Comparison of ENCODE assay signal across 8 cellular contexts in genomic region chr14:70809238-70810214, GRCh38. TPM values are rescaled to one million over a fixed set of nuclear protein-coding genes. Genes with fewer than 3 reads are reported as not detected.
A peak's percentile ranks its signal among the peaks of the same experiment; 100 is the strongest.
DNase-seq lines count a peak whose midpoint lies in the region; TF ChIP-seq lines count a peak whose summit lies in the region.

TSS of gene MAP3K9 (minus strand) at chr14:70809513. CDS start at chr14:70809171, 342 bp downstream.

- peaks cover 8% of the 10 kb centered on the region for H3K79me2 ChIP-seq in trophoblast cell (ENCODE audit: control insufficient read depth, insufficient read depth, low read length, poor library complexity)

- H3K4me2 ChIP-seq in trophoblast cell (ENCODE audit: low read length) = peak within 1 kb of the TSS; percentile 86

- peaks cover 5% of the 10 kb centered on the region; the same call in 1 of the 2 replicates for H3K4me1 Mint-ChIP-seq in HFFc6 (ENCODE audit: low read depth)
- H3K4me1 Mint-ChIP-seq in activated naive CD4-positive, alpha-beta T cell treated with anti-CD3 and anti-CD28 coated beads, Interleukin-2, amount 50 U/mL, for 24 hours = peaks cover 10% of the 10 kb centered on the region
- H3K4me1 Mint-ChIP-seq in type B pancreatic cell (ENCODE audit: unreplicated experiment) = peaks cover 12% of the 10 kb centered on the region

- H3K9me3 Mint-ChIP-seq in HFFc6 = no peaks in the 10 kb centered on the region
- H3K9me3 Mint-ChIP-seq in activated naive CD4-positive, alpha-beta T cell treated with anti-CD3 and anti-CD28 coated beads, Interleukin-2, amount 50 U/mL, for 24 hours = no peaks in the 10 kb centered on the region
- no peaks in the 10 kb centered on the region for H3K9me3 Mint-ChIP-seq in type B pancreatic cell

- peaks cover 8 to 15% of the 10 kb centered on the region in 2 experiments for H3K4me1 ChIP-seq in trophoblast cell (ENCODE audit: control insufficient read depth in 1 of 2, insufficient read depth in 2 of 2, low read length in 2 of 2)

- H3K4me3 ChIP-seq in GM08714 (ENCODE audit: low read length) (peak within 1 kb of the TSS; percentile 91), trophoblast cell (ENCODE audit: low read depth, low read length) (peak within 1 kb of the TSS; percentile 97)

- peak within 1 kb of the TSS; percentile 6 for H4K12ac ChIP-seq in trophoblast cell (ENCODE audit: low read depth, low read length)

- intact Hi-C loops in cardiac septum (cut with DNase I) = loop anchor here (5.0 kb wide), 2 partner anchors 187 to 207 kb away; partner anchors contain the start of gene MED6

- H3K14ac ChIP-seq in trophoblast cell (ENCODE audit: low read length) = peak within 1 kb of the TSS; percentile 45

- no peak within 1 kb of the TSS for H2AK5ac ChIP-seq in trophoblast cell (ENCODE audit: low read length)

- peak within 1 kb of the TSS; percentile 85 for H3K4ac ChIP-seq in trophoblast cell (ENCODE audit: low read depth, low read length)

- DNase-seq in HFFc6 = peak; percentile 39
- peak; percentile 89 for DNase-seq in NAMALWA (ENCODE audit: low spot score)
- DNase-seq in SK-N-DZ (ENCODE audit: low spot score) = peak; percentile 97
- peak; percentile 90 for DNase-seq in cardiac septum (ENCODE audit: low spot score)
- peak; percentile 97 to 98 for DNase-seq in trophoblast cell
- DNase-seq in type B pancreatic cell (ENCODE audit: extremely low spot score, unreplicated experiment) = peak; percentile 94

- peaks cover 13% of the 10 kb centered on the region for H3K79me1 ChIP-seq in trophoblast cell (ENCODE audit: low read length)

- H4K91ac ChIP-seq in trophoblast cell (ENCODE audit: low read depth, low read length) = peak within 1 kb of the TSS; percentile 50

- no peaks in the 10 kb centered on the region for H3K9me3 ChIP-seq in trophoblast cell (ENCODE audit: insufficient read depth, low read depth, low read length)

- H3K23ac ChIP-seq in trophoblast cell (ENCODE audit: low read length) = no peak within 1 kb of the TSS

- H3K36me3 Mint-ChIP-seq in HFFc6 (ENCODE audit: low read depth) (no peaks in the 10 kb centered on the region), type B pancreatic cell (no peaks in the 10 kb centered on the region)
- no peaks in the 10 kb centered on the region for H3K36me3 Mint-ChIP-seq in activated naive CD4-positive, alpha-beta T cell treated with anti-CD3 and anti-CD28 coated beads, Interleukin-2, amount 50 U/mL, for 24 hours

- peak within 1 kb of the TSS; percentile 6 for H3K4me3 Mint-ChIP-seq in HFFc6
- H3K4me3 Mint-ChIP-seq in activated naive CD4-positive, alpha-beta T cell treated with anti-CD3 and anti-CD28 coated beads, Interleukin-2, amount 50 U/mL, for 24 hours = peak within 1 kb of the TSS; percentile 79
- H3K4me3 Mint-ChIP-seq in type B pancreatic cell = peak within 1 kb of the TSS; percentile 88

- peak within 1 kb of the TSS; percentile 67 for H2AFZ ChIP-seq in trophoblast cell (ENCODE audit: insufficient read depth, low read length, poor library complexity)

- H3K9ac ChIP-seq in trophoblast cell (ENCODE audit: low read length) = peak within 1 kb of the TSS; percentile 82

- H3K27me3 Mint-ChIP-seq in HFFc6 (ENCODE audit: insufficient read depth) (peaks cover 14% of the 10 kb centered on the region), type B pancreatic cell (no peaks in the 10 kb centered on the region)
- H3K27me3 Mint-ChIP-seq in activated naive CD4-positive, alpha-beta T cell treated with anti-CD3 and anti-CD28 coated beads, Interleukin-2, amount 50 U/mL, for 24 hours = no peaks in the 10 kb centered on the region

- peak within 1 kb of the TSS; percentile 70 for H3K18ac ChIP-seq in trophoblast cell (ENCODE audit: low read length)

- peak within 1 kb of the TSS; percentile 54 for H3K27ac ChIP-seq in trophoblast cell (ENCODE audit: low read depth, low read length)

- peak within 1 kb of the TSS; percentile 48 for H2BK120ac ChIP-seq in trophoblast cell (ENCODE audit: insufficient read depth, low read length, poor library complexity)

- no peak for TF ChIP-seq CTCF in HFFc6 (IDR thresholded peaks at IDR 0.05)
- no peak for TF ChIP-seq CTCF in type B pancreatic cell (conservative IDR thresholded peaks at IDR 0.05)

- peak within 1 kb of the TSS; percentile 64 for H4K8ac ChIP-seq in trophoblast cell (ENCODE audit: low read depth, low read length)

- no peaks in the 10 kb centered on the region for H3K36me3 ChIP-seq in trophoblast cell (ENCODE audit: control insufficient read depth in 1 of 2, insufficient read depth in 2 of 2, low read length in 2 of 2)

- no peak within 1 kb of the TSS for H3K27ac Mint-ChIP-seq in HFFc6
- H3K27ac Mint-ChIP-seq in activated naive CD4-positive, alpha-beta T cell treated with anti-CD3 and anti-CD28 coated beads, Interleukin-2, amount 50 U/mL, for 24 hours = peak within 1 kb of the TSS; percentile 73
- peak within 1 kb of the TSS; percentile 80 for H3K27ac Mint-ChIP-seq in type B pancreatic cell

- no peaks in the 10 kb centered on the region for H3K27me3 ChIP-seq in trophoblast cell (ENCODE audit: insufficient read depth, low read length)

- no CpG with 5 or more reads among the region's 88 CpGs for WGBS in trophoblast cell (ENCODE audit: extremely low coverage, insufficient coverage, insufficient read length)

- peak within 1 kb of the TSS; percentile 5 for H2BK12ac ChIP-seq in trophoblast cell (ENCODE audit: low read length)

- H2BK5ac ChIP-seq in trophoblast cell (ENCODE audit: low read depth, low read length, poor library complexity) = peak within 1 kb of the TSS; percentile 57

RNA-seq across cellular contexts. Expression of gene MAP3K9, which starts in this region (rescaled TPM):
- total RNA-seq in HFFc6 (2021; fragmentation: NEBNext Ultra II Directional; extraction: Animal tissue kit (Norgen Biotek cat#: 25700)) = under 1 TPM; 0.24 to 0.51 (median 0.31) TPM
- polyA plus RNA-seq in SK-N-DZ (2014; cell fraction: cytosol; rRNA removed) = 2.8 and 3.1 TPM in 2 replicates
- polyA plus RNA-seq in SK-N-DZ (2014; cell fraction: nucleus; rRNA removed) = 3.0 and 3.1 TPM in 2 replicates
- total RNA-seq in cardiac septum = 1.5 TPM
- 6.7 TPM in 2 replicates for polyA plus RNA-seq in trophoblast cell (2013)
- 14.9 and 27.4 TPM in 2 replicates for total RNA-seq in type B pancreatic cell (ENCODE audit: low replicate concordance)

Comparison
In these comparisons a context has a peak if more than half of its experiments do, and no peak if none do; other contexts are left out.
1. Peak in every context shown above with its lines: DNase-seq, H3K4me3 ChIP-seq and H3K27ac ChIP-seq.
2. Peak in DNase-seq in HFFc6; RNA of the gene not detected or under 1 TPM.
3. DNase-seq: peak in every context shown above with its lines; median percentile 98 in trophoblast cell; 97 in SK-N-DZ; 94 in type B pancreatic cell; 90 in cardiac septum; 89 in NAMALWA; 39 in HFFc6.
4. H3K4me3 Mint-ChIP-seq: peak in every context shown above with its lines; median percentile 88 in type B pancreatic cell; 79 in activated naive CD4-positive, alpha-beta T cell treated with anti-CD3 and anti-CD28 coated beads, Interleukin-2, amount 50 U/mL, for 24 hours; 6 in HFFc6.